Comparison of ENCODE assay signal across 14 cellular contexts in genomic region chr3:17044844-17045243, GRCh38.
DNase-seq lines count a peak whose midpoint lies in the region; ATAC-seq and TF ChIP-seq lines count a peak whose summit lies in the region.
"Had no signal": no experiment of that assay in that cellular context is flagged by ENCODE, and none has a peak within 500 bp of the region (broad histone marks: within the 10 kb centered on the region; RNA-seq: fewer than 3 reads in every experiment).

No MANE protein-coding gene starts in this region.

- no peak for TF ChIP-seq POLR2A in vagina (IDR thresholded peaks at IDR 0.05)

- no peaks in the 10 kb centered on the region for H3K36me3 ChIP-seq in vagina

- no peaks in the 10 kb centered on the region for H3K9me3 ChIP-seq in vagina

- DNase-seq in activated CD4-positive, CD25-positive, alpha-beta regulatory T cell treated with anti-CD3 and anti-CD28 coated beads, Interleukin-2, amount 50 U/mL, for 72 hours, result no peak
- DNase-seq in fibroblast of mammary gland (ENCODE audit: low read depth) (peak; percentile 45), NCI-H2227 treated with DMSO at 0.1 percent for 48 hours (lab: John Stamatoyannopoulos, UW) (no peak), vagina (ENCODE audit: extremely low spot score in 2 of 2) (no peak), Calu3 (no peak)
- DNase-seq: activated CD4-positive, alpha-beta T cell treated with anti-CD3 and anti-CD28 coated beads for 1 hour; activated naive CD8-positive, alpha-beta T cell treated with anti-CD3 and anti-CD28 coated beads, Interleukin-2, amount 10 ng/mL, durations not matched to agents 7 days and 5 days; effector CD8-positive, alpha-beta T cell had no signal

- H3K27me3 Mint-ChIP-seq in Calu3 (ENCODE audit: unreplicated experiment), result no peaks in the 10 kb centered on the region
- H3K27me3 Mint-ChIP-seq: activated naive CD8-positive, alpha-beta T cell treated with anti-CD3 and anti-CD28 coated beads, Interleukin-2, amount 10 ng/mL, durations not matched to agents 7 days and 5 days; type B pancreatic cell had no signal

- H3K27ac Mint-ChIP-seq in Calu3 (ENCODE audit: unreplicated experiment), result no peak overlapping the region
- H3K27ac Mint-ChIP-seq: mesothelial cell of epicardium, type B pancreatic cell had no signal

- H3K36me3 Mint-ChIP-seq in Calu3 (ENCODE audit: insufficient read depth, unreplicated experiment), result peaks cover 6% of the 10 kb centered on the region

- no peaks in the 10 kb centered on the region for H3K4me1 ChIP-seq in vagina

- peak; percentile 46 to 60 for ATAC-seq in activated CD4-positive, CD25-positive, alpha-beta regulatory T cell treated with anti-CD3 and anti-CD28 coated beads, Interleukin-2, amount 50 U/mL, for 24 hours
- peak; percentile 54 for ATAC-seq in GM21447 (IDR thresholded peaks at IDR 0.05; ENCODE audit: unreplicated experiment)
- peak; percentile 61 for ATAC-seq in HG03064 (IDR thresholded peaks at IDR 0.05; ENCODE audit: low read depth, unreplicated experiment)

- H3K9me3 Mint-ChIP-seq in Calu3 (ENCODE audit: low read depth, unreplicated experiment), result no peaks in the 10 kb centered on the region
- H3K9me3 Mint-ChIP-seq: type B pancreatic cell had no signal

- H3K4me3 ChIP-seq in fibroblast of mammary gland (ENCODE audit: control insufficient read depth, low read depth, low read length), result no peak overlapping the region
- H3K4me3 ChIP-seq in vagina, result no peak overlapping the region

- BruUV-seq in Calu3 (replicated peaks; lab: Mats Ljungman, UMichigan), result no TSS peak

- TF ChIP-seq CTCF in fibroblast of mammary gland (conservative IDR thresholded peaks at IDR 0.05; ENCODE audit: control insufficient read depth, insufficient read depth, low read depth, low read length), result no peak
- TF ChIP-seq CTCF in vagina (IDR thresholded peaks at IDR 0.05), result no peak
- TF ChIP-seq CTCF in Calu3 (IDR thresholded peaks at IDR 0.05; ENCODE audit: unreplicated experiment), result no peak

- CTCF ChIA-PET in Calu3 (lab: Charles Lee), result no interaction called here

- H3K27me3 ChIP-seq in vagina, result no peaks in the 10 kb centered on the region

- no peak overlapping the region for H3K4me3 Mint-ChIP-seq in Calu3 (ENCODE audit: low read depth, unreplicated experiment)
- H3K4me3 Mint-ChIP-seq: activated naive CD8-positive, alpha-beta T cell treated with anti-CD3 and anti-CD28 coated beads, Interleukin-2, amount 10 ng/mL, durations not matched to agents 7 days and 5 days; mesothelial cell of epicardium; type B pancreatic cell had no signal

- peaks cover 27% of the 10 kb centered on the region for H3K4me1 Mint-ChIP-seq in Calu3 (ENCODE audit: low read depth, unreplicated experiment)
- H3K4me1 Mint-ChIP-seq: mesothelial cell of epicardium had no signal

- no peak overlapping the region for H3K27ac ChIP-seq in vagina
- H3K27ac ChIP-seq: 22Rv1 had no signal

- intact Hi-C loops in vagina (cut with DNase I) (no loop called here), Calu3 (cut with micrococcal nuclease; ENCODE audit: unreplicated experiment) (no loop called here)
